9 cellular contexts compared by ENCODE assay signal in the genomic region with DNA sequence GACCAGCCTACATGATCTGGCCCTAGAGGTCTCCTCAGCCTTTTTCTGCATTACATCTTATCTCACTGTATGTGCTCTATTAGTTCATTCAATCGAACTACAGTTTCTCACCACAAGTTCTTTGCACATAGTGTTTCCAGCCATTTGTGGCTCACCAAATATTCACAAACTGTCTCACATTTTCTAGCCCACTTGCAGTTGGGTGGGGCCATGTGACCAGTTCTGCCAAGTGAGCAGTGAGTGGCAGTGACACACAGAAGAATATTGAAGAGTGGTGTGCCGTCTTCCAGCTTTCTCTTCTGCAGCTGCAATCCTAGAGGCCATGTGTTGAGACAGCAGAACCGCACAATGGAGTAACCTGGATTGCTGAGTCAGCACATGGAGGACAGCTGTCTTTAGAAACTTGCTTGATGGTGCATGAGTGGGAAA.
DNase-seq lines count a peak whose midpoint lies in the region; ATAC-seq and TF ChIP-seq lines count a peak whose summit lies in the region.
"Had no signal": no experiment of that assay in that cellular context is flagged by ENCODE, and none has a peak within 500 bp of the region (broad histone marks: within the 10 kb centered on the region; RNA-seq: fewer than 3 reads in every experiment).

No MANE protein-coding gene starts in this region.

- H2AFZ ChIP-seq in H9 (ENCODE audit: low read length), result no peak overlapping the region
- H2AFZ ChIP-seq: PC-9 had no signal

- H3K79me1 ChIP-seq in H9 (ENCODE audit: insufficient read depth, low read depth, low read length, poor library complexity, severe bottlenecking), result no peaks in the 10 kb centered on the region

- no peak overlapping the region for H3K56ac ChIP-seq in H9 (ENCODE audit: insufficient read length, low read depth, low read length)

- H3K36me3 Mint-ChIP-seq in H9 (ENCODE audit: insufficient read depth in 1 of 3, low read depth in 3 of 3) (no peaks in the 10 kb centered on the region; a peak in 1 of 7 replicates), endodermal cell (ENCODE audit: low read depth) (no peaks in the 10 kb centered on the region)
- no peaks in the 10 kb centered on the region for H3K36me3 Mint-ChIP-seq in activated T-cell treated with anti-CD3 and anti-CD28 coated beads, Interleukin-2, amount 50 U/mL, for 24 hours (ENCODE audit: low read depth)

- no peak overlapping the region for H2BK20ac ChIP-seq in H9 (ENCODE audit: low read depth, low read length, poor library complexity, severe bottlenecking)

- H3K4me1 ChIP-seq in H9 (ENCODE audit: insufficient read depth, low read length), result peaks cover 25% of the 10 kb centered on the region
- peaks cover 4% of the 10 kb centered on the region for H3K4me1 ChIP-seq in endodermal cell (ENCODE audit: control insufficient read depth, insufficient read depth, low read length)

- no peak overlapping the region for H4K8ac ChIP-seq in H9 (replicated peaks; ENCODE audit: insufficient read length, low read depth, low read length)

- no peak overlapping the region for H3K23ac ChIP-seq in H9 (ENCODE audit: insufficient read length, low read depth, low read length)

- no peaks in the 10 kb centered on the region for H3K9me3 ChIP-seq in H9 (ENCODE audit: control insufficient read depth, low read depth, low read length)
- no peaks in the 10 kb centered on the region for H3K9me3 ChIP-seq in endodermal cell (ENCODE audit: control insufficient read depth, low read length)

- H2BK120ac ChIP-seq in H9 (ENCODE audit: low read depth, low read length, poor library complexity, severe bottlenecking), result no peak overlapping the region

- no peak overlapping the region for H3K18ac ChIP-seq in H9 (ENCODE audit: insufficient read length, low read depth, low read length)

- no peak overlapping the region for H2BK15ac ChIP-seq in H9 (ENCODE audit: low read depth, low read length)

- H2BK12ac ChIP-seq in H9 (ENCODE audit: insufficient read length, low read depth, low read length), result no peak overlapping the region

- intact Hi-C loops in sciatic nerve (cut with DNase I) (no loop called here), posterior vena cava (cut with DNase I) (no loop called here)

- H4K5ac ChIP-seq in H9 (ENCODE audit: insufficient read length, low read depth, low read length), result no peak overlapping the region

- H3K14ac ChIP-seq in H9 (ENCODE audit: insufficient read depth, low read length), result no peak overlapping the region

- whole genome bisulfite sequencing in H9 (ENCODE audit: extremely low coverage, insufficient read length, low lambda C conversion rate), result no CpG with 5 or more reads among the region's 3 CpGs
- WGBS in endodermal cell (ENCODE audit: insufficient coverage in 1 of 2, insufficient read length in 1 of 2), 2 experiments, result 90% methylated on average over 1 to 3 of the region's 3 CpGs

- H3K27ac ChIP-seq in H9 (ENCODE audit: insufficient read length, low read depth, low read length), result no peak overlapping the region
- no peak overlapping the region for H3K27ac ChIP-seq in endodermal cell (ENCODE audit: low read depth, low read length)
- H3K27ac ChIP-seq: PC-9 had no signal

- H3K27me3 Mint-ChIP-seq in H9 (ENCODE audit: low read depth), result no peaks in the 10 kb centered on the region
- H3K27me3 Mint-ChIP-seq in activated T-cell treated with anti-CD3 and anti-CD28 coated beads, Interleukin-2, amount 50 U/mL, for 24 hours, result peaks cover 15% of the 10 kb centered on the region
- no peaks in the 10 kb centered on the region for H3K27me3 Mint-ChIP-seq in endodermal cell (ENCODE audit: insufficient read depth)

- no peak overlapping the region for H3K9ac ChIP-seq in H9 (ENCODE audit: extremely low read depth, insufficient read length, low read length)
- H3K9ac ChIP-seq in endodermal cell (ENCODE audit: extremely low read depth, low read length, poor library complexity, severe bottlenecking), result no peak overlapping the region

- H4K91ac ChIP-seq in H9 (ENCODE audit: insufficient read length, low read depth, low read length), result no peak overlapping the region

- no peak overlapping the region for H2AK5ac ChIP-seq in H9 (ENCODE audit: insufficient read length, low read length)

- ATAC-seq in GM18520 (IDR thresholded peaks at IDR 0.05; ENCODE audit: unreplicated experiment) (peak; percentile 43), sciatic nerve (peak; percentile 60)

- H3K79me2 ChIP-seq in H9 (ENCODE audit: insufficient read depth, low read length), result no peaks in the 10 kb centered on the region

- no peak overlapping the region for H2BK5ac ChIP-seq in H9 (ENCODE audit: insufficient read length, low read length)

- no peak overlapping the region for H3K4me3 ChIP-seq in endodermal cell (ENCODE audit: low read length)
- H3K4me3 ChIP-seq: PC-9 had no signal

- H3K4ac ChIP-seq in H9 (ENCODE audit: low read depth, low read length), result no peak overlapping the region

- no peak overlapping the region for H3K4me3 Mint-ChIP-seq in H9
- H3K4me3 Mint-ChIP-seq in activated T-cell treated with anti-CD3 and anti-CD28 coated beads, Interleukin-2, amount 50 U/mL, for 24 hours, result peak overlapping the region; percentile 25
- H3K4me3 Mint-ChIP-seq in endodermal cell, result no peak overlapping the region

- peak overlapping the region in 2 of 3 experiments; percentile 30 to 34; a peak in 2 of 7 replicates for H3K27ac Mint-ChIP-seq in H9
- peak overlapping the region; percentile 93 for H3K27ac Mint-ChIP-seq in activated T-cell treated with anti-CD3 and anti-CD28 coated beads, Interleukin-2, amount 50 U/mL, for 24 hours
- no peak overlapping the region for H3K27ac Mint-ChIP-seq in endodermal cell

- no peak for DNase-seq in H9
- peak; percentile 39 for DNase-seq in activated T-cell treated with anti-CD3 and anti-CD28 coated beads, Interleukin-2, amount 50 U/mL, for 24 hours
- no peak for DNase-seq in sciatic nerve (ENCODE audit: low spot score)
- no peak for DNase-seq in posterior vena cava (ENCODE audit: low spot score)
- no peak for DNase-seq in endodermal cell
- no peak for DNase-seq in kidney glomerular epithelial cell (lab: John Stamatoyannopoulos, UW)
- DNase-seq: effector CD4-positive, alpha-beta T cell; PC-9 had no signal

- H3K27me3 ChIP-seq in H9 (ENCODE audit: insufficient read depth, low read length) (no peaks in the 10 kb centered on the region), endodermal cell (ENCODE audit: control insufficient read depth, insufficient read depth, low read length, poor library complexity, severe bottlenecking) (no peaks in the 10 kb centered on the region)

- H3K36me3 ChIP-seq in endodermal cell (ENCODE audit: control insufficient read depth, insufficient read depth, low read length), result no peaks in the 10 kb centered on the region

- H3K4me1 Mint-ChIP-seq in H9 (peaks cover 49 to 54% of the 10 kb centered on the region in 2 experiments), endodermal cell (peaks cover 31% of the 10 kb centered on the region)
- H3K4me1 Mint-ChIP-seq in activated T-cell treated with anti-CD3 and anti-CD28 coated beads, Interleukin-2, amount 50 U/mL, for 24 hours (ENCODE audit: low read depth), result peaks cover 25% of the 10 kb centered on the region

- no peak for TF ChIP-seq CTCF in H9 (conservative IDR thresholded peaks at IDR 0.05)
- no peak for TF ChIP-seq CTCF in endodermal cell (conservative IDR thresholded peaks at IDR 0.05)

- no peak overlapping the region for H3K4me2 ChIP-seq in H9 (ENCODE audit: insufficient read depth, insufficient read length, low read length)
- H3K4me2 ChIP-seq: PC-9 had no signal

- H3K9me3 Mint-ChIP-seq in H9, result no peaks in the 10 kb centered on the region
- H3K9me3 Mint-ChIP-seq in activated T-cell treated with anti-CD3 and anti-CD28 coated beads, Interleukin-2, amount 50 U/mL, for 24 hours, result no peaks in the 10 kb centered on the region
- H3K9me3 Mint-ChIP-seq in endodermal cell, result no peaks in the 10 kb centered on the region

- no peaks in the 10 kb centered on the region for H4K20me1 ChIP-seq in H9 (ENCODE audit: control insufficient read depth, insufficient read depth, insufficient read length)

- H3T11ph ChIP-seq in H9 (ENCODE audit: low read length), result no peak overlapping the region

- H3K23me2 ChIP-seq in H9 (ENCODE audit: insufficient read length, low read depth, low read length, poor library complexity, severe bottlenecking), result no peaks in the 10 kb centered on the region
